Comparison of ENCODE assay signal across 9 cellular contexts in the genomic region with DNA sequence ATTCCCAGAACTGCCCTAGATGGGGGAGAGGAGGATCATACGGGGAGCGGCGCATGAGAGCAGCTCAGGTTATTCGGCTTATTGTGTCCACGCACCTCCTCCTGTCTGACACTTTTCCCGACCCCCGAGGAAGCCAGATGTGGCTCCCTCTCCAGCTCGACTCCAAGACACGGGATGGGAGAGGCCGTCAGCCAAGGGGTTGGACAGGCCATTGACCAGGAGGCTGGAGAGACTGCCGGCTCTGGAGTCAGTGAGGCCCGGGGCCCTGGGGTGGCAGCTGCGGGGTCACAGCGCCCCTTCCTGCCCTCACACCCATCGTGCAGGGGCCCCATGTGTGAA. TPM values are rescaled to one million over a fixed set of nuclear protein-coding genes. Genes with fewer than 3 reads are reported as not detected.
DNase-seq lines count a peak whose midpoint lies in the region; ATAC-seq and TF ChIP-seq lines count a peak whose summit lies in the region.
"Had no signal": no experiment of that assay in that cellular context is flagged by ENCODE, and none has a peak within 500 bp of the region (broad histone marks: within the 10 kb centered on the region; RNA-seq: fewer than 3 reads in every experiment).

No MANE protein-coding gene starts in this region.

- TF ChIP-seq CTCF in 22Rv1 (IDR thresholded peaks at IDR 0.05) = peak; percentile 70
- no peak; the same call in 1 of the 2 replicates for TF ChIP-seq CTCF in HEK293 (tag by site-specific recombination; IDR thresholded peaks at IDR 0.05)

- peaks cover 15% of the 10 kb centered on the region for H3K4me1 ChIP-seq in HEK293 (ENCODE audit: control insufficient read depth, insufficient read depth, low read length)

- DNase-seq in central memory CD8-positive, alpha-beta T cell (ENCODE audit: low spot score in 2 of 2) = no peak
- DNase-seq in natural killer cell treated with Interleukin-12 subunit alpha and Interleukin-12 subunit beta and Interleukin-15 and Interleukin-18, amount 100 ng/mL, for 72 hours (ENCODE audit: low spot score) = no peak
- DNase-seq in NCI-H1105 treated with DMSO at 0.1 percent for 48 hours (lab: John Stamatoyannopoulos, UW) = no peak
- DNase-seq in occipital lobe (lab: John Stamatoyannopoulos, UW) = no peak
- no peak for DNase-seq in iPS-NIHi7 (ENCODE audit: extremely low spot score)
- DNase-seq in DMS 273 treated with DMSO at 0.1 percent for 48 hours (lab: John Stamatoyannopoulos, UW) = no peak

- peak overlapping the region; percentile 80 for H3K4me3 Mint-ChIP-seq in central memory CD8-positive, alpha-beta T cell
- peak overlapping the region; percentile 65 for H3K4me3 Mint-ChIP-seq in natural killer cell treated with Interleukin-12 subunit alpha and Interleukin-12 subunit beta and Interleukin-15 and Interleukin-18, amount 100 ng/mL, for 72 hours

- ATAC-seq in central memory CD8-positive, alpha-beta T cell (replicated peaks; ENCODE audit: extremely low read depth, poor library complexity, severe bottlenecking) = no peak
- ATAC-seq in natural killer cell treated with Interleukin-12 subunit alpha and Interleukin-12 subunit beta and Interleukin-15 and Interleukin-18, amount 100 ng/mL, for 72 hours = no peak

- H3K4me3 ChIP-seq in HEK293 (ENCODE audit: low read depth, low read length) = no peak overlapping the region

- H3K36me3 Mint-ChIP-seq in central memory CD8-positive, alpha-beta T cell (ENCODE audit: insufficient read depth) = peaks cover 4% of the 10 kb centered on the region
- H3K36me3 Mint-ChIP-seq in natural killer cell treated with Interleukin-12 subunit alpha and Interleukin-12 subunit beta and Interleukin-15 and Interleukin-18, amount 100 ng/mL, for 72 hours = no peaks in the 10 kb centered on the region

- no peaks in the 10 kb centered on the region for H3K9me3 Mint-ChIP-seq in central memory CD8-positive, alpha-beta T cell
- H3K9me3 Mint-ChIP-seq in natural killer cell treated with Interleukin-12 subunit alpha and Interleukin-12 subunit beta and Interleukin-15 and Interleukin-18, amount 100 ng/mL, for 72 hours = no peaks in the 10 kb centered on the region

- peaks cover 2 to 22% of the 10 kb centered on the region in 2 experiments for H3K36me3 ChIP-seq in HEK293 (ENCODE audit: control insufficient read depth in 2 of 2, insufficient read depth in 1 of 2, low read length in 2 of 2)

- no peaks in the 10 kb centered on the region; the same call in 1 of the 2 replicates for H3K9me3 ChIP-seq in HEK293 (ENCODE audit: control insufficient read depth, insufficient read depth, low read depth, low read length)

- H3K27me3 Mint-ChIP-seq in central memory CD8-positive, alpha-beta T cell = peaks cover 43% of the 10 kb centered on the region
- H3K27me3 Mint-ChIP-seq in natural killer cell treated with Interleukin-12 subunit alpha and Interleukin-12 subunit beta and Interleukin-15 and Interleukin-18, amount 100 ng/mL, for 72 hours = peaks cover 8 to 9% of the 10 kb centered on the region in 2 donors

- H3K4me1 Mint-ChIP-seq in central memory CD8-positive, alpha-beta T cell = peaks cover 15% of the 10 kb centered on the region
- H3K4me1 Mint-ChIP-seq in natural killer cell treated with Interleukin-12 subunit alpha and Interleukin-12 subunit beta and Interleukin-15 and Interleukin-18, amount 100 ng/mL, for 72 hours (ENCODE audit: low read depth in 2 of 2) = peaks cover 5 to 7% of the 10 kb centered on the region in 2 donors

- POLR2A ChIA-PET in HEK293 (lab: Yijun Ruan, JAX) = interaction anchor here (0.5 to 2.2 kb wide), 25 partner anchors 9 to 604 kb away, joined by 3 to 18 read pairs (median 5); a partner anchor contains a TSS

- no peak overlapping the region for H3K27ac ChIP-seq in 22Rv1
- H3K27ac ChIP-seq in HEK293 (ENCODE audit: extremely low read depth, low read depth, low read length) = peak overlapping the region; percentile 99; the same call in 1 of the 2 replicates

- H3K27ac Mint-ChIP-seq in central memory CD8-positive, alpha-beta T cell (ENCODE audit: low read depth) = no peak overlapping the region
- H3K27ac Mint-ChIP-seq in natural killer cell treated with Interleukin-12 subunit alpha and Interleukin-12 subunit beta and Interleukin-15 and Interleukin-18, amount 100 ng/mL, for 72 hours = no peak overlapping the region

- CTCF ChIA-PET in HEK293 (lab: Yijun Ruan, JAX) = interaction anchor here (0.5 to 9.8 kb wide), 94 partner anchors 8 to 1676 kb away, joined by 3 to 176 read pairs (median 4); a partner anchor contains a TSS

TF ChIP-seq in HEK293, 187 proteins besides CTCF, POLR2A, EP300 and RAD21:
- TF ChIP-seq ZNF530 (tag by site-specific recombination; IDR thresholded peaks at IDR 0.05; ENCODE audit: low read depth) (no peak), MEIS1 (CRISPR knock-in tag; IDR thresholded peaks at IDR 0.05; ENCODE audit: borderline replicate concordance) (no peak), KLF9 (tag by site-specific recombination; IDR thresholded peaks at IDR 0.05; ENCODE audit: low read depth) (0 out of 2 replicates have a peak, but pooled peaks have one; percentile 9), ZNF843 (tag by site-specific recombination; IDR thresholded peaks at IDR 0.05) (0 out of 2 replicates have a peak, but pooled peaks have one; percentile 5), ZNF157 (tag by site-specific recombination; IDR thresholded peaks at IDR 0.05) (no peak), ZBTB8A (tag by site-specific recombination; IDR thresholded peaks at IDR 0.05) (no peak), PRDM1 (tag by site-specific recombination; IDR thresholded peaks at IDR 0.05) (no peak), MYNN (tag by site-specific recombination; IDR thresholded peaks at IDR 0.05; ENCODE audit: borderline replicate concordance) (no peak)
- TF ChIP-seq, protein P1, sequence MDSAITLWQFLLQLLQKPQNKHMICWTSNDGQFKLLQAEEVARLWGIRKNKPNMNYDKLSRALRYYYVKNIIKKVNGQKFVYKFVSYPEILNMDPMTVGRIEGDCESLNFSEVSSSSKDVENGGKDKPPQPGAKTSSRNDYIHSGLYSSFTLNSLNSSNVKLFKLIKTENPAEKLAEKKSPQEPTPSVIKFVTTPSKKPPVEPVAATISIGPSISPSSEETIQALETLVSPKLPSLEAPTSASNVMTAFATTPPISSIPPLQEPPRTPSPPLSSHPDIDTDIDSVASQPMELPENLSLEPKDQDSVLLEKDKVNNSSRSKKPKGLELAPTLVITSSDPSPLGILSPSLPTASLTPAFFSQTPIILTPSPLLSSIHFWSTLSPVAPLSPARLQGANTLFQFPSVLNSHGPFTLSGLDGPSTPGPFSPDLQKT (IDR thresholded peaks at IDR 0.05; ENCODE audit: borderline replicate concordance, low read depth, low read length) = no peak
- TF ChIP-seq, protein P2, sequence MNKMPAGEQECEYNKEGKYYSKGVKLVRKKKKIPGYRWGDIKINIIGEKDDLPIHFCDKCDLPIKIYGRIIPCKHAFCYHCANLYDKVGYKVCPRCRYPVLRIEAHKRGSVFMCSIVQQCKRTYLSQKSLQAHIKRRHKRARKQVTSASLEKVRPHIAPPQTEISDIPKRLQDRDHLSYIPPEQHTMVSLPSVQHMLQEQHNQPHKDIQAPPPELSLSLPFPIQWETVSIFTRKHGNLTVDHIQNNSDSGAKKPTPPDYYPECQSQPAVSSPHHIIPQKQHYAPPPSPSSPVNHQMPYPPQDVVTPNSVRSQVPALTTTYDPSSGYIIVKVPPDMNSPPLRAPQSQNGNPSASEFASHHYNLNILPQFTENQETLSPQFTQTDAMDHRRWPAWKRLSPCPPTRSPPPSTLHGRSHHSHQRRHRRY (tag by site-specific recombination; IDR thresholded peaks at IDR 0.05) = no peak
- TF ChIP-seq, protein P3, sequence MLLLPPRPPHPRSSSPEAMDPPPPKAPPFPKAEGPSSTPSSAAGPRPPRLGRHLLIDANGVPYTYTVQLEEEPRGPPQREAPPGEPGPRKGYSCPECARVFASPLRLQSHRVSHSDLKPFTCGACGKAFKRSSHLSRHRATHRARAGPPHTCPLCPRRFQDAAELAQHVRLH (tag by site-specific recombination; IDR thresholded peaks at IDR 0.05) = no peak

RNA-seq across cellular contexts. Expression of a gene that starts 2.9 kb away (rescaled TPM):
- total RNA-seq in natural killer cell treated with Interleukin-12 subunit alpha and Interleukin-12 subunit beta and Interleukin-15 and Interleukin-18, amount 100 ng/mL, for 72 hours = 1 to 10 TPM in 1 of 2 donors, not detected in 1; 1.8 TPM
- total RNA-seq in occipital lobe = 0.94 TPM

RNA-seq across cellular contexts. Expression of a gene that starts 17.5 kb away (rescaled TPM):
- not detected for total RNA-seq in natural killer cell treated with Interleukin-12 subunit alpha and Interleukin-12 subunit beta and Interleukin-15 and Interleukin-18, amount 100 ng/mL, for 72 hours
- not detected for total RNA-seq in occipital lobe
- total RNA-seq: left cardiac atrium had no signal

RNA-seq across cellular contexts. Expression of a gene that starts 20.3 kb away (rescaled TPM):
- total RNA-seq in natural killer cell treated with Interleukin-12 subunit alpha and Interleukin-12 subunit beta and Interleukin-15 and Interleukin-18, amount 100 ng/mL, for 72 hours = not detected
- total RNA-seq in occipital lobe = not detected
- total RNA-seq: left cardiac atrium had no signal

RNA-seq across cellular contexts. Expression of a gene that starts 22.7 kb away (rescaled TPM):
- total RNA-seq in natural killer cell treated with Interleukin-12 subunit alpha and Interleukin-12 subunit beta and Interleukin-15 and Interleukin-18, amount 100 ng/mL, for 72 hours = not detected
- not detected for total RNA-seq in occipital lobe
- total RNA-seq: left cardiac atrium had no signal

RNA-seq across cellular contexts. Expression of a gene that starts 34.8 kb away (rescaled TPM):
- 10 to 100 TPM; 25.3 to 34.4 TPM for total RNA-seq in natural killer cell treated with Interleukin-12 subunit alpha and Interleukin-12 subunit beta and Interleukin-15 and Interleukin-18, amount 100 ng/mL, for 72 hours
- total RNA-seq in occipital lobe = 37.4 TPM
